Comparison of ENCODE assay signal across 13 cellular contexts in genomic region chr12:124162151-124163110, GRCh38.
DNase-seq lines count a peak whose midpoint lies in the region; ATAC-seq and TF ChIP-seq lines count a peak whose summit lies in the region.
"Had no signal": no experiment of that assay in that cellular context is flagged by ENCODE, and none has a peak within 500 bp of the region (broad histone marks: within the 10 kb centered on the region; RNA-seq: fewer than 3 reads in every experiment).

No MANE protein-coding gene starts in this region.

- intact Hi-C loops in activated CD4-positive, alpha-beta T cell treated with anti-CD3 and anti-CD28 coated beads, Interleukin-2, amount 10 ng/mL, durations not matched to agents 24 days and 14 days (cut with micrococcal nuclease), result loop anchor here (1.0 kb wide), 1 partner anchor 159 kb away; no protein-coding TSS in a partner anchor

- H3K27me3 Mint-ChIP-seq in activated CD4-positive, alpha-beta T cell treated with anti-CD3 and anti-CD28 coated beads, Interleukin-2, amount 10 ng/mL, durations not matched to agents 24 days and 14 days, result no peaks in the 10 kb centered on the region
- H3K27me3 Mint-ChIP-seq in endodermal cell (ENCODE audit: insufficient read depth), result peaks cover 3% of the 10 kb centered on the region
- H3K27me3 Mint-ChIP-seq: activated naive CD8-positive, alpha-beta T cell treated with anti-CD3 and anti-CD28 coated beads for 36 hours had no signal

- no peaks in the 10 kb centered on the region for H3K27me3 ChIP-seq in endodermal cell (ENCODE audit: control insufficient read depth, insufficient read depth, low read length, poor library complexity, severe bottlenecking)

- no peak overlapping the region for H3K4me3 ChIP-seq in endodermal cell (ENCODE audit: low read length)

- ATAC-seq in stimulated activated effector memory CD8-positive, alpha-beta T cell treated with anti-CD3 and anti-CD28 coated beads, Interleukin-12 subunit alpha, Interleukin-12 subunit beta, amount 100 ng/mL, for 72 hours, result peak; percentile 47
- ATAC-seq in HG02852 (IDR thresholded peaks at IDR 0.05; ENCODE audit: unreplicated experiment) (no peak), GM21576 (IDR thresholded peaks at IDR 0.05; ENCODE audit: unreplicated experiment) (no peak)
- ATAC-seq: Panc1 had no signal

- no peaks in the 10 kb centered on the region for H3K4me1 ChIP-seq in endodermal cell (ENCODE audit: control insufficient read depth, insufficient read depth, low read length)

- peak; percentile 58 for DNase-seq in activated CD4-positive, alpha-beta T cell treated with anti-CD3 and anti-CD28 coated beads, Interleukin-2, amount 10 ng/mL, durations not matched to agents 24 days and 14 days
- DNase-seq in activated CD4-positive, alpha-beta T cell treated with anti-CD3 and anti-CD28 coated beads, Interleukin-2, amount 50 U/mL, for 48 hours, result no peak
- DNase-seq in NCI-H69 (lab: John Stamatoyannopoulos, UW) (peak; percentile 42), endodermal cell (no peak)
- no peak for DNase-seq in stimulated activated effector memory CD8-positive, alpha-beta T cell treated with anti-CD3 and anti-CD28 coated beads, Interleukin-12 subunit alpha, Interleukin-12 subunit beta, amount 100 ng/mL, for 72 hours (ENCODE audit: low spot score in 2 of 2)
- DNase-seq in activated effector memory CD4-positive, alpha-beta T cell treated with anti-CD3 and anti-CD28 coated beads, Interleukin-2, amount 50 U/mL, for 16 hours, result no peak
- DNase-seq: activated naive CD8-positive, alpha-beta T cell treated with anti-CD3 and anti-CD28 coated beads for 36 hours; HCEC 1CT; NCI-H2081 treated with DMSO at 0.1 percent for 48 hours had no signal

- no peak overlapping the region for H3K4me3 Mint-ChIP-seq in activated CD4-positive, alpha-beta T cell treated with anti-CD3 and anti-CD28 coated beads, Interleukin-2, amount 10 ng/mL, durations not matched to agents 24 days and 14 days
- no peak overlapping the region for H3K4me3 Mint-ChIP-seq in endodermal cell
- no peak overlapping the region for H3K4me3 Mint-ChIP-seq in stimulated activated effector memory CD8-positive, alpha-beta T cell treated with anti-CD3 and anti-CD28 coated beads, Interleukin-12 subunit alpha, Interleukin-12 subunit beta, amount 100 ng/mL, for 72 hours
- H3K4me3 Mint-ChIP-seq: activated naive CD8-positive, alpha-beta T cell treated with anti-CD3 and anti-CD28 coated beads for 36 hours; T-helper 1 cell treated with Interleukin-12 subunit alpha and Interleukin-12 subunit beta and Interleukin-4 antibody, amounts not matched to agents 30 μg/mL and 1 μg/mL, for 36 hours had no signal

- no peak overlapping the region for H3K9ac ChIP-seq in endodermal cell (ENCODE audit: extremely low read depth, low read length, poor library complexity, severe bottlenecking)

- no peaks in the 10 kb centered on the region for H3K36me3 Mint-ChIP-seq in activated CD4-positive, alpha-beta T cell treated with anti-CD3 and anti-CD28 coated beads, Interleukin-2, amount 10 ng/mL, durations not matched to agents 24 days and 14 days (ENCODE audit: low read depth)
- peaks cover 12% of the 10 kb centered on the region for H3K36me3 Mint-ChIP-seq in endodermal cell (ENCODE audit: low read depth)
- peaks cover 6% of the 10 kb centered on the region for H3K36me3 Mint-ChIP-seq in stimulated activated effector memory CD8-positive, alpha-beta T cell treated with anti-CD3 and anti-CD28 coated beads, Interleukin-12 subunit alpha, Interleukin-12 subunit beta, amount 100 ng/mL, for 72 hours
- H3K36me3 Mint-ChIP-seq: activated naive CD8-positive, alpha-beta T cell treated with anti-CD3 and anti-CD28 coated beads for 36 hours had no signal

- H3K36me3 ChIP-seq in endodermal cell (ENCODE audit: control insufficient read depth, insufficient read depth, low read length), result no peaks in the 10 kb centered on the region

- peaks cover 4% of the 10 kb centered on the region for H3K9me3 Mint-ChIP-seq in activated CD4-positive, alpha-beta T cell treated with anti-CD3 and anti-CD28 coated beads, Interleukin-2, amount 10 ng/mL, durations not matched to agents 24 days and 14 days
- peaks cover 47% of the 10 kb centered on the region for H3K9me3 Mint-ChIP-seq in endodermal cell
- no peaks in the 10 kb centered on the region for H3K9me3 Mint-ChIP-seq in stimulated activated effector memory CD8-positive, alpha-beta T cell treated with anti-CD3 and anti-CD28 coated beads, Interleukin-12 subunit alpha, Interleukin-12 subunit beta, amount 100 ng/mL, for 72 hours
- H3K9me3 Mint-ChIP-seq: activated naive CD8-positive, alpha-beta T cell treated with anti-CD3 and anti-CD28 coated beads for 36 hours; T-helper 1 cell treated with Interleukin-12 subunit alpha and Interleukin-12 subunit beta and Interleukin-4 antibody, amounts not matched to agents 30 μg/mL and 1 μg/mL, for 36 hours had no signal

- peaks cover 25% of the 10 kb centered on the region for H3K9me3 ChIP-seq in endodermal cell (ENCODE audit: control insufficient read depth, low read length)

- no peak overlapping the region for H3K27ac Mint-ChIP-seq in activated CD4-positive, alpha-beta T cell treated with anti-CD3 and anti-CD28 coated beads, Interleukin-2, amount 10 ng/mL, durations not matched to agents 24 days and 14 days
- H3K27ac Mint-ChIP-seq in endodermal cell, result no peak overlapping the region
- H3K27ac Mint-ChIP-seq in stimulated activated effector memory CD8-positive, alpha-beta T cell treated with anti-CD3 and anti-CD28 coated beads, Interleukin-12 subunit alpha, Interleukin-12 subunit beta, amount 100 ng/mL, for 72 hours, result no peak overlapping the region
- H3K27ac Mint-ChIP-seq: activated naive CD8-positive, alpha-beta T cell treated with anti-CD3 and anti-CD28 coated beads for 36 hours; T-helper 1 cell treated with Interleukin-12 subunit alpha and Interleukin-12 subunit beta and Interleukin-4 antibody, amounts not matched to agents 30 μg/mL and 1 μg/mL, for 36 hours had no signal

- no peak overlapping the region for H3K27ac ChIP-seq in endodermal cell (ENCODE audit: low read depth, low read length)

- 93% methylated on average over 2 to 6 of the region's 6 CpGs for WGBS in endodermal cell (ENCODE audit: insufficient coverage in 1 of 2, insufficient read length in 1 of 2), 2 experiments

- peak; percentile 52 for TF ChIP-seq CTCF in endodermal cell (conservative IDR thresholded peaks at IDR 0.05)

- no peaks in the 10 kb centered on the region for H3K4me1 Mint-ChIP-seq in activated CD4-positive, alpha-beta T cell treated with anti-CD3 and anti-CD28 coated beads, Interleukin-2, amount 10 ng/mL, durations not matched to agents 24 days and 14 days
- peaks cover 9% of the 10 kb centered on the region for H3K4me1 Mint-ChIP-seq in endodermal cell
- no peaks in the 10 kb centered on the region for H3K4me1 Mint-ChIP-seq in stimulated activated effector memory CD8-positive, alpha-beta T cell treated with anti-CD3 and anti-CD28 coated beads, Interleukin-12 subunit alpha, Interleukin-12 subunit beta, amount 100 ng/mL, for 72 hours
- H3K4me1 Mint-ChIP-seq: activated naive CD8-positive, alpha-beta T cell treated with anti-CD3 and anti-CD28 coated beads for 36 hours had no signal

Comparison
In these comparisons a context has a peak if more than half of its experiments do, and no peak if none do; other contexts are left out.
1. DNase-seq: peak in activated CD4-positive, alpha-beta T cell treated with anti-CD3 and anti-CD28 coated beads, Interleukin-2, amount 10 ng/mL, durations not matched to agents 24 days and 14 days (single experiment) and NCI-H69 (single experiment); none in activated CD4-positive, alpha-beta T cell treated with anti-CD3 and anti-CD28 coated beads, Interleukin-2, amount 50 U/mL, for 48 hours (0 of 2), endodermal cell (single experiment), stimulated activated effector memory CD8-positive, alpha-beta T cell treated with anti-CD3 and anti-CD28 coated beads, Interleukin-12 subunit alpha, Interleukin-12 subunit beta, amount 100 ng/mL, for 72 hours (0 of 2) and activated effector memory CD4-positive, alpha-beta T cell treated with anti-CD3 and anti-CD28 coated beads, Interleukin-2, amount 50 U/mL, for 16 hours (single experiment).